In the genomic region with DNA sequence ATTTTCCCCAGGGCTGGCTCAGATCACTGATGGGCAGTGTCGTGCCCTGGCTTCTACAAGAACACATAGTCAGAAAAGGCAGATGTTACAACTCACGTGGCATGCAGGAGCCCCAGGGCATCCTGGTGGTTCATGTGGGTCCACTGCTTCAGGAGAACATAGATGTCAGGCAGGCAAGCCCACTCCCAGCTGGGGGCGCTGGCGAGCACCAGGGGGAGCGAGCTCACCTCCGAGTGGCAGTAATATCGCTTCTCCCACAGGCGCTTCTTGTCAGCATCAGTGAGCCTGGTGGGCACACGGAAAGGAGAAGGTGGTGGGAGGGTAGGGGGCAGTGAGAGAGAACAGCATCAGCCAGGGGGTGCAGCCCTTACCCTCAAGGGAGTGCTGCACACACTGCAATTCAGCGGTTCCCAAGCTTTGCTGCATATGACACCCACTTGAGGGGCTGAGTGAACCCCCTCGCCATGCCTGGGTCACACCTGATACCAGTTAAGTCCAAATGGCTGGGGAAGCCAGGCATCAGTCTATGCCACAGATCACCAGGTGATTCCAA, we compare ENCODE assay signal across 1 cellular context.
TF ChIP-seq lines count a peak whose summit lies in the region.

No MANE protein-coding gene starts in this region.

TF ChIP-seq in GM23338, 12 proteins besides CTCF, POLR2A, EP300 and RAD21 (continued from another document):
- TF ChIP-seq, protein P1, sequence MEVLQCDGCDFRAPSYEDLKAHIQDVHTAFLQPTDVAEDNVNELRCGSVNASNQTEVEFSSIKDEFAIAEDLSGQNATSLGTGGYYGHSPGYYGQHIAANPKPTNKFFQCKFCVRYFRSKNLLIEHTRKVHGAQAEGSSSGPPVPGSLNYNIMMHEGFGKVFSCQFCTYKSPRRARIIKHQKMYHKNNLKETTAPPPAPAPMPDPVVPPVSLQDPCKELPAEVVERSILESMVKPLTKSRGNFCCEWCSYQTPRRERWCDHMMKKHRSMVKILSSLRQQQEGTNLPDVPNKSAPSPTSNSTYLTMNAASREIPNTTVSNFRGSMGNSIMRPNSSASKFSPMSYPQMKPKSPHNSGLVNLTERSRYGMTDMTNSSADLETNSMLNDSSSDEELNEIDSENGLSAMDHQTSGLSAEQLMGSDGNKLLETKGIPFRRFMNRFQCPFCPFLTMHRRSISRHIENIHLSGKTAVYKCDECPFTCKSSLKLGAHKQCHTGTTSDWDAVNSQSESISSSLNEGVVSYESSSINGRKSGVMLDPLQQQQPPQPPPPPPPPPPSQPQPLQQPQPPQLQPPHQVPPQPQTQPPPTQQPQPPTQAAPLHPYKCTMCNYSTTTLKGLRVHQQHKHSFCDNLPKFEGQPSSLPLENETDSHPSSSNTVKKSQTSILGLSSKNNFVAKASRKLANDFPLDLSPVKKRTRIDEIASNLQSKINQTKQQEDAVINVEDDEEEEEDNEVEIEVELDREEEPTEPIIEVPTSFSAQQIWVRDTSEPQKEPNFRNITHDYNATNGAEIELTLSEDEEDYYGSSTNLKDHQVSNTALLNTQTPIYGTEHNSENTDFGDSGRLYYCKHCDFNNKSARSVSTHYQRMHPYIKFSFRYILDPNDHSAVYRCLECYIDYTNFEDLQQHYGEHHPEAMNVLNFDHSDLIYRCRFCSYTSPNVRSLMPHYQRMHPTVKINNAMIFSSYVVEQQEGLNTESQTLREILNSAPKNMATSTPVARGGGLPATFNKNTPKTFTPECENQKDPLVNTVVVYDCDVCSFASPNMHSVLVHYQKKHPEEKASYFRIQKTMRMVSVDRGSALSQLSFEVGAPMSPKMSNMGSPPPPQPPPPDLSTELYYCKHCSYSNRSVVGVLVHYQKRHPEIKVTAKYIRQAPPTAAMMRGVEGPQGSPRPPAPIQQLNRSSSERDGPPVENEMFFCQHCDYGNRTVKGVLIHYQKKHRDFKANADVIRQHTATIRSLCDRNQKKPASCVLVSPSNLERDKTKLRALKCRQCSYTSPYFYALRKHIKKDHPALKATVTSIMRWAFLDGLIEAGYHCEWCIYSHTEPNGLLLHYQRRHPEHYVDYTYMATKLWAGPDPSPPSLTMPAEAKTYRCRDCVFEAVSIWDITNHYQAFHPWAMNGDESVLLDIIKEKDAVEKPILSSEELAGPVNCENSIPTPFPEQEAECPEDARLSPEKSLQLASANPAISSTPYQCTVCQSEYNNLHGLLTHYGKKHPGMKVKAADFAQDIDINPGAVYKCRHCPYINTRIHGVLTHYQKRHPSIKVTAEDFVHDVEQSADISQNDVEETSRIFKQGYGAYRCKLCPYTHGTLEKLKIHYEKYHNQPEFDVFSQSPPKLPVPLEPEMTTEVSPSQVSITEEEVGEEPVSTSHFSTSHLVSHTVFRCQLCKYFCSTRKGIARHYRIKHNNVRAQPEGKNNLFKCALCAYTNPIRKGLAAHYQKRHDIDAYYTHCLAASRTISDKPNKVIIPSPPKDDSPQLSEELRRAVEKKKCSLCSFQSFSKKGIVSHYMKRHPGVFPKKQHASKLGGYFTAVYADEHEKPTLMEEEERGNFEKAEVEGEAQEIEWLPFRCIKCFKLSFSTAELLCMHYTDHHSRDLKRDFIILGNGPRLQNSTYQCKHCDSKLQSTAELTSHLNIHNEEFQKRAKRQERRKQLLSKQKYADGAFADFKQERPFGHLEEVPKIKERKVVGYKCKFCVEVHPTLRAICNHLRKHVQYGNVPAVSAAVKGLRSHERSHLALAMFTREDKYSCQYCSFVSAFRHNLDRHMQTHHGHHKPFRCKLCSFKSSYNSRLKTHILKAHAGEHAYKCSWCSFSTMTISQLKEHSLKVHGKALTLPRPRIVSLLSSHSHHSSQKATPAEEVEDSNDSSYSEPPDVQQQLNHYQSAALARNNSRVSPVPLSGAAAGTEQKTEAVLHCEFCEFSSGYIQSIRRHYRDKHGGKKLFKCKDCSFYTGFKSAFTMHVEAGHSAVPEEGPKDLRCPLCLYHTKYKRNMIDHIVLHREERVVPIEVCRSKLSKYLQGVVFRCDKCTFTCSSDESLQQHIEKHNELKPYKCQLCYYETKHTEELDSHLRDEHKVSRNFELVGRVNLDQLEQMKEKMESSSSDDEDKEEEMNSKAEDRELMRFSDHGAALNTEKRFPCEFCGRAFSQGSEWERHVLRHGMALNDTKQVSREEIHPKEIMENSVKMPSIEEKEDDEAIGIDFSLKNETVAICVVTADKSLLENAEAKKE (CRISPR knock-in tag; IDR thresholded peaks at IDR 0.05), result no peak
- no peak for TF ChIP-seq JUNB (IDR thresholded peaks at IDR 0.05; ENCODE audit: unreplicated experiment)
- TF ChIP-seq, protein P2, sequence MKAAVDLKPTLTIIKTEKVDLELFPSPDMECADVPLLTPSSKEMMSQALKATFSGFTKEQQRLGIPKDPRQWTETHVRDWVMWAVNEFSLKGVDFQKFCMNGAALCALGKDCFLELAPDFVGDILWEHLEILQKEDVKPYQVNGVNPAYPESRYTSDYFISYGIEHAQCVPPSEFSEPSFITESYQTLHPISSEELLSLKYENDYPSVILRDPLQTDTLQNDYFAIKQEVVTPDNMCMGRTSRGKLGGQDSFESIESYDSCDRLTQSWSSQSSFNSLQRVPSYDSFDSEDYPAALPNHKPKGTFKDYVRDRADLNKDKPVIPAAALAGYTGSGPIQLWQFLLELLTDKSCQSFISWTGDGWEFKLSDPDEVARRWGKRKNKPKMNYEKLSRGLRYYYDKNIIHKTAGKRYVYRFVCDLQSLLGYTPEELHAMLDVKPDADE (IDR thresholded peaks at IDR 0.05), result no peak
- TF ChIP-seq EZH2phosphoT487 (IDR thresholded peaks at IDR 0.05; ENCODE audit: unreplicated experiment), result no peak
- TF ChIP-seq EZH2 (IDR thresholded peaks at IDR 0.05; ENCODE audit: low read depth, unreplicated experiment), result no peak
- no peak for TF ChIP-seq STAT1 (IDR thresholded peaks at IDR 0.05; ENCODE audit: unreplicated experiment)
- TF ChIP-seq NANOG (IDR thresholded peaks at IDR 0.05; ENCODE audit: borderline replicate concordance), result no peak
- TF ChIP-seq ZNF331 (CRISPR knock-in tag; IDR thresholded peaks at IDR 0.05; ENCODE audit: low read depth), result no peak
